Comparison of ENCODE assay signal across 20 cellular contexts in the genomic region with DNA sequence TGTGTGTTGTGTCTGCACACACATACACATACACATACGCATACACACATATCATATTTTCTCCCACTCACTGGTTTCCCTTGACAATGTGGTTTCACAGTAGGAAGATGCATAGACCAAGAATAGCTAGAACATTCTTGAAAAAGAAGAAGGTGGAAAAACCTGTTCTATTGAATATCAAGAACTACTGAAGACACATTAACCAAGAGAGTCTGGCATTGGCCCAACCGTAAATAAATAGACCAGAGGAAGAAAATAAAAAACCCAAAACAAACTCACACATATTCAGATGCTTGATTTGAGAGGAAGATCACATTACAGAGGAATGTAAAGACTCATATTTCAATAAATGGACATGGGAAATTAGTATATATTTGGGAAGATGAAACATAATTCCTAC.
"Had no signal": no experiment of that assay in that cellular context is flagged by ENCODE, and none has a peak within 500 bp of the region (broad histone marks: within the 10 kb centered on the region; RNA-seq: fewer than 3 reads in every experiment).

No MANE protein-coding gene starts in this region.

- H3K9me3 ChIP-seq: gastrocnemius medialis, prostate gland, right lobe of liver, testis, tibial nerve, upper lobe of right lung, vagina had no signal

- H3K27me3 ChIP-seq: dorsolateral prefrontal cortex, gastrocnemius medialis, right lobe of liver, testis, tibial nerve, upper lobe of right lung, vagina had no signal

- H3K4me1 ChIP-seq: gastrocnemius medialis, parathyroid adenoma, prostate gland, right lobe of liver, testis, tibial nerve, upper lobe of right lung, vagina had no signal

- H3K4me3 ChIP-seq: dorsolateral prefrontal cortex, gastrocnemius medialis, prostate gland, right lobe of liver, testis, tibial nerve, upper lobe of right lung, vagina had no signal

- H3K27ac ChIP-seq: dorsolateral prefrontal cortex, gastrocnemius medialis, parathyroid adenoma, prostate gland, right lobe of liver, testis, tibial nerve, upper lobe of right lung, vagina had no signal

- ATAC-seq: esophagus mucosa; gastrocnemius medialis; left lobe of liver; naive thymus-derived CD4-positive, alpha-beta T cell; right lobe of liver; stimulated activated effector memory CD8-positive, alpha-beta T cell treated with anti-CD3 and anti-CD28 coated beads, Interleukin-12 subunit alpha, Interleukin-12 subunit beta, amount 100 ng/mL, for 72 hours; upper lobe of right lung had no signal

- DNase-seq: dorsolateral prefrontal cortex; effector CD8-positive, alpha-beta T cell; gastrocnemius medialis; glutamatergic neuron; islet precursor cell; mammary epithelial cell; naive thymus-derived CD4-positive, alpha-beta T cell; nephron progenitor cell; right lobe of liver; stimulated activated CD4-positive, alpha-beta T cell treated with anti-CD3 and anti-CD28 coated beads, Interleukin-4, amount 100 ng/mL, for 1 hour; stimulated activated CD8-positive, alpha-beta memory T cell treated with anti-CD3 and anti-CD28 coated beads, Interleukin-4, amount 100 ng/mL, for 48 hours; testis; upper lobe of right lung had no signal

- H3K36me3 ChIP-seq: gastrocnemius medialis, prostate gland, right lobe of liver, tibial nerve, upper lobe of right lung, vagina had no signal
